Comparison of ENCODE assay signal across 26 cellular contexts in genomic region chr18:73693091-73693490, GRCh38.
"Had no signal": no experiment of that assay in that cellular context is flagged by ENCODE, and none has a peak within 500 bp of the region (broad histone marks: within the 10 kb centered on the region; RNA-seq: fewer than 3 reads in every experiment).

No MANE protein-coding gene starts in this region.

- H3K4me1 Mint-ChIP-seq: naive thymus-derived CD8-positive, alpha-beta T cell; stimulated activated effector memory CD8-positive, alpha-beta T cell treated with anti-CD3 and anti-CD28 coated beads, Interleukin-12 subunit alpha, Interleukin-12 subunit beta, amount 100 ng/mL, for 72 hours had no signal

- H3K36me3 ChIP-seq: esophagus squamous epithelium, gastrocnemius medialis, heart left ventricle, left lung, prostate gland, right atrium auricular region, tibial artery, upper lobe of left lung had no signal

- H3K9me3 ChIP-seq: esophagus squamous epithelium, gastrocnemius medialis, left lung, prostate gland, right atrium auricular region, testis, tibial artery, upper lobe of left lung had no signal

- H3K4me3 ChIP-seq: coronary artery, esophagus squamous epithelium, gastrocnemius medialis, heart left ventricle, hepatocyte, left lung, prostate gland, right atrium auricular region, testis, tibial artery, upper lobe of left lung had no signal

- H3K27ac Mint-ChIP-seq: naive thymus-derived CD8-positive, alpha-beta T cell; nephron progenitor cell; stimulated activated effector memory CD8-positive, alpha-beta T cell treated with anti-CD3 and anti-CD28 coated beads, Interleukin-12 subunit alpha, Interleukin-12 subunit beta, amount 100 ng/mL, for 72 hours had no signal

- H3K4me3 Mint-ChIP-seq: naive thymus-derived CD8-positive, alpha-beta T cell; nephron progenitor cell; stimulated activated effector memory CD8-positive, alpha-beta T cell treated with anti-CD3 and anti-CD28 coated beads, Interleukin-12 subunit alpha, Interleukin-12 subunit beta, amount 100 ng/mL, for 72 hours had no signal

- H2AFZ ChIP-seq: hepatocyte had no signal

- H3K79me2 ChIP-seq: hepatocyte had no signal

- ATAC-seq: gastrocnemius medialis; heart left ventricle; left cardiac atrium; left lung; naive thymus-derived CD8-positive, alpha-beta T cell; sciatic nerve; stimulated activated effector memory CD8-positive, alpha-beta T cell treated with anti-CD3 and anti-CD28 coated beads, Interleukin-12 subunit alpha, Interleukin-12 subunit beta, amount 100 ng/mL, for 72 hours had no signal

- H3K4me1 ChIP-seq: esophagus squamous epithelium, gastrocnemius medialis, left lung, prostate gland, testis had no signal

- H3K27ac ChIP-seq: coronary artery, esophagus squamous epithelium, gastrocnemius medialis, hepatocyte, left lung, prostate gland, right atrium auricular region, testis, tibial artery, upper lobe of left lung had no signal

- H3K4me2 ChIP-seq: hepatocyte had no signal

- H3K27me3 ChIP-seq: gastrocnemius medialis, left lung, right atrium auricular region, testis, tibial artery, upper lobe of left lung had no signal

- H3K36me3 Mint-ChIP-seq: naive thymus-derived CD8-positive, alpha-beta T cell; stimulated activated effector memory CD8-positive, alpha-beta T cell treated with anti-CD3 and anti-CD28 coated beads, Interleukin-12 subunit alpha, Interleukin-12 subunit beta, amount 100 ng/mL, for 72 hours had no signal

- DNase-seq: dermis blood vessel endothelial cell; effector memory CD4-positive, alpha-beta T cell; erythroblast; esophagus squamous epithelium; gastrocnemius medialis; heart left ventricle; left cardiac atrium; left lung; mesendoderm; midbrain; naive thymus-derived CD8-positive, alpha-beta T cell; nephron progenitor cell; nucleus accumbens; stimulated activated CD4-positive, alpha-beta T cell treated with anti-CD3 and anti-CD28 coated beads, Interleukin-2, amount 100 ng/mL, for 24 hours; stimulated activated CD4-positive, alpha-beta T cell treated with anti-CD3 and anti-CD28 coated beads, Interleukin-4, amount 100 ng/mL, for 24 hours; stimulated activated naive CD4-positive, alpha-beta T cell treated with Interleukin-2 at 50 U/mL for 16 hours; substantia nigra; testis; tibial artery; upper lobe of left lung had no signal
